8 cellular contexts compared by ENCODE assay signal in the genomic region with DNA sequence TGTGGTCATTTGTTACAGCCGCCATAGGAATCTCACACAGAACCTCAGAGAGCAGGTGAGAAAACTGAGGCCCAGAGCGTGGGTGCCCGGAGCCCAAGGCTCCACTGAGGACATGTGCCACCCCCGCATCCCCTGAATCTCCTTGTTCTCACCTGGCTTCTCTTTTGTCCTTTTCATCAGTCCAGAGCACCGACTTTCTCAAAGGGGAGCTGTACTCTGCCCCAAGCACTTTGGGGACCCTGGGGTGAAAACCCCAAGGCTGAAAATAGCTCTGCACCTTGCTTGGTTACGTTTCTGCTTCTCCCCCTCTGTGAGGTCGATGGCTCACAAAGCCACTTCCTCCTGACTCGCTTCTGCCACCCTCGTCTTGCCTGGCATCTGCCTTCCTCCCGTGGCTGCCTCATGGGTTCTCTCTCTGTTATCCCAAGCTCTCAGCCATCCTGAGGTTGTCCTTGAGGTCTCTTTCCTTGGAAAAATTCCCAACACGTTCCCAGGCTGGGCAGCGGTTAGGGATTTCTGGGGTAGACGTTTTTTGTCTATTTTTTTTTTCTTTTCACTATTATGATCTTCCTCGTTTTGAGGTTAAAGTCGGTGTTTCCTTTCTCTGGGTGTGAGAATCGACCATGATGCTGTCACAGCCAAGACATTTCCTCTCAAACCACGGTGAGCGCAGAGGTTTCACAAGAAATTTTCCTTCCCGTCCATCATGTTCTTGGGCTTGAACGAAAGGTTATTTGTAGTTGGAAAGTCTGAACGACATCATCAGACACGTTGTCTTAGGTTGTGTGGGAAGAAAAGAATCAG. TPM values are rescaled to one million over a fixed set of nuclear protein-coding genes. Genes with fewer than 3 reads are reported as not detected.
DNase-seq lines count a peak whose midpoint lies in the region; ATAC-seq and TF ChIP-seq lines count a peak whose summit lies in the region.

No MANE protein-coding gene starts in this region.

- peak; percentile 66 for ATAC-seq in HG02610 (IDR thresholded peaks at IDR 0.05; ENCODE audit: unreplicated experiment)
- peak; percentile 88 for ATAC-seq in activated T-helper 17 cell treated with anti-CD3 and anti-CD28 coated beads, Interleukin-2, amount 50 U/mL, for 72 hours (replicated peaks)
- ATAC-seq in gastroesophageal sphincter = no peak

- no peak for TF ChIP-seq EP300 in gastroesophageal sphincter (IDR thresholded peaks at IDR 0.05)

- TF ChIP-seq POLR2A in testis (IDR thresholded peaks at IDR 0.05) = no peak
- no peak for TF ChIP-seq POLR2A in gastroesophageal sphincter (IDR thresholded peaks at IDR 0.05)

- H3K4me3 ChIP-seq in GM12875 (ENCODE audit: low read depth, low read length) (peak overlapping the region; percentile 1), testis (no peak overlapping the region), gastroesophageal sphincter (no peak overlapping the region)

- H3K36me3 ChIP-seq in testis (ENCODE audit: low read depth, missing control alignments) (no peaks in the 10 kb centered on the region), gastroesophageal sphincter (no peaks in the 10 kb centered on the region)

- TF ChIP-seq CTCF in GM12875 (IDR thresholded peaks at IDR 0.05; ENCODE audit: borderline replicate concordance, insufficient read depth, low read depth, low read length) = no peak
- no peak for TF ChIP-seq CTCF in nephron progenitor cell (IDR thresholded peaks at IDR 0.05)
- no peak for TF ChIP-seq CTCF in testis (IDR thresholded peaks at IDR 0.05)
- TF ChIP-seq CTCF in gastroesophageal sphincter (IDR thresholded peaks at IDR 0.05) = no peak

- H3K4me3 Mint-ChIP-seq in activated T-helper 17 cell treated with anti-CD3 and anti-CD28 coated beads, Interleukin-2, amount 50 U/mL, for 72 hours = peak overlapping the region; percentile 56
- H3K4me3 Mint-ChIP-seq in nephron progenitor cell = no peak overlapping the region

- 56 to 57% methylated on average over 22 of the region's 22 CpGs for WGBS in testis, 2 donors
- WGBS in gastroesophageal sphincter (ENCODE audit: low coverage in 1 of 2), 2 donors = 52 to 63% methylated on average over 19 to 22 of the region's 22 CpGs

- no peak overlapping the region for H3K27ac ChIP-seq in testis
- no peak overlapping the region for H3K27ac ChIP-seq in gastroesophageal sphincter

- peaks cover 33% of the 10 kb centered on the region for H3K4me1 Mint-ChIP-seq in activated T-helper 17 cell treated with anti-CD3 and anti-CD28 coated beads, Interleukin-2, amount 50 U/mL, for 72 hours
- peaks cover 51% of the 10 kb centered on the region for H3K4me1 Mint-ChIP-seq in nephron progenitor cell

- peaks cover 6% of the 10 kb centered on the region for H3K4me1 ChIP-seq in testis
- no peaks in the 10 kb centered on the region for H3K4me1 ChIP-seq in gastroesophageal sphincter

- H3K9me3 Mint-ChIP-seq in activated T-helper 17 cell treated with anti-CD3 and anti-CD28 coated beads, Interleukin-2, amount 50 U/mL, for 72 hours = no peaks in the 10 kb centered on the region
- H3K9me3 Mint-ChIP-seq in nephron progenitor cell = peaks cover 14% of the 10 kb centered on the region

- H3K27me3 Mint-ChIP-seq in activated T-helper 17 cell treated with anti-CD3 and anti-CD28 coated beads, Interleukin-2, amount 50 U/mL, for 72 hours = no peaks in the 10 kb centered on the region
- H3K27me3 Mint-ChIP-seq in nephron progenitor cell (ENCODE audit: low read depth, poor library complexity) = peaks cover 56% of the 10 kb centered on the region

- H3K36me3 Mint-ChIP-seq in activated T-helper 17 cell treated with anti-CD3 and anti-CD28 coated beads, Interleukin-2, amount 50 U/mL, for 72 hours (ENCODE audit: low read depth) = no peaks in the 10 kb centered on the region
- no peaks in the 10 kb centered on the region for H3K36me3 Mint-ChIP-seq in nephron progenitor cell (ENCODE audit: low read depth)

- H3K9me3 ChIP-seq in testis (no peaks in the 10 kb centered on the region), gastroesophageal sphincter (peaks cover 0 to 6% (median 0%) of the 10 kb centered on the region in 3 donors)

- DNase-seq in NOMO-1 treated with dmso at 0.1 percent for 144 hours (lab: John Stamatoyannopoulos, UW; ENCODE audit: unreplicated experiment) (peak; percentile 70), nephron progenitor cell (no peak), testis (no peak)
- DNase-seq in stimulated activated CD4-positive, alpha-beta T cell treated with anti-CD3 and anti-CD28 coated beads, Interleukin-4, amount 100 ng/mL, for 1 hour = peak; percentile 67

- intact Hi-C loops in testis (cut with DNase I; ENCODE audit: low total_unique reads) = no loop called here

- peak overlapping the region; percentile 93 for H3K27ac Mint-ChIP-seq in activated T-helper 17 cell treated with anti-CD3 and anti-CD28 coated beads, Interleukin-2, amount 50 U/mL, for 72 hours
- no peak overlapping the region for H3K27ac Mint-ChIP-seq in nephron progenitor cell

- H3K27me3 ChIP-seq in testis = no peaks in the 10 kb centered on the region
- peaks cover 31% of the 10 kb centered on the region for H3K27me3 ChIP-seq in gastroesophageal sphincter

RNA-seq across cellular contexts. Expression of gene IRF8, which starts 37.2 kb away (rescaled TPM):
- total RNA-seq in activated T-helper 17 cell treated with anti-CD3 and anti-CD28 coated beads, Interleukin-2, amount 50 U/mL, for 72 hours = 10 to 100 TPM in 1 of 2 donors, 1 to 10 TPM in 1; 6.3 to 12.1 TPM
- 10 to 100 TPM; 14.0 to 15.0 TPM for total RNA-seq in testis
- polyA plus RNA-seq in testis (ENCODE audit: insufficient read depth, low read depth, low replicate concordance) = 7.2 TPM
- 10 to 100 TPM in 2 of 4 donors, 1 to 10 TPM in 2; 2.4 to 13.8 (median 9.0) TPM for total RNA-seq in gastroesophageal sphincter

Comparison
In these comparisons a context has a peak if more than half of its experiments do, and no peak if none do; other contexts are left out.
1. DNase-seq: peak in NOMO-1 treated with dmso at 0.1 percent for 144 hours (single experiment) and stimulated activated CD4-positive, alpha-beta T cell treated with anti-CD3 and anti-CD28 coated beads, Interleukin-4, amount 100 ng/mL, for 1 hour (single experiment); none in nephron progenitor cell (single experiment) and testis (single experiment).